In genomic region chrX:121479406-121479805, GRCh38 we compare ENCODE assay signal across 21 cellular contexts.
DNase-seq lines count a peak whose midpoint lies in the region; ATAC-seq, FAIRE-seq and TF ChIP-seq lines count a peak whose summit lies in the region.
"Had no signal": no experiment of that assay in that cellular context is flagged by ENCODE, and none has a peak within 500 bp of the region (broad histone marks: within the 10 kb centered on the region; RNA-seq: fewer than 3 reads in every experiment).

No MANE protein-coding gene starts in this region.

- TF ChIP-seq EP300 in K562 (IDR thresholded peaks at IDR 0.05; ENCODE audit: low read length), result no peak

- no peak for TF ChIP-seq POLR2A in K562 (conservative IDR thresholded peaks at IDR 0.05)

- no peaks in the 10 kb centered on the region for H3K9me3 ChIP-seq in K562 (replicated peaks; ENCODE audit: control insufficient read depth, insufficient read depth, low read depth, low read length)
- H3K9me3 ChIP-seq in right atrium auricular region, result no peaks in the 10 kb centered on the region
- no peaks in the 10 kb centered on the region for H3K9me3 ChIP-seq in naive thymus-derived CD4-positive, alpha-beta T cell (ENCODE audit: control insufficient read depth in 2 of 3, low read length in 3 of 3)
- H3K9me3 ChIP-seq: HAP-1, tibial artery had no signal

- H4K20me1 ChIP-seq in K562 (replicated peaks; ENCODE audit: control insufficient read depth, insufficient read depth, low read length), result no peaks in the 10 kb centered on the region

- H3K27me3 ChIP-seq in K562 (ENCODE audit: control insufficient read depth in 2 of 2, insufficient read depth in 2 of 2, low read length in 2 of 2) (no peaks in the 10 kb centered on the region), right atrium auricular region (no peaks in the 10 kb centered on the region)
- no peaks in the 10 kb centered on the region for H3K27me3 ChIP-seq in naive thymus-derived CD4-positive, alpha-beta T cell (ENCODE audit: control insufficient read depth in 2 of 2, insufficient read depth in 2 of 2, low read length in 2 of 2)
- H3K27me3 ChIP-seq: tibial artery had no signal

- no peak overlapping the region for H3K4me3 Mint-ChIP-seq in naive thymus-derived CD4-positive, alpha-beta T cell
- H3K4me3 Mint-ChIP-seq: activated CD8-positive, alpha-beta T cell treated with anti-CD3 and anti-CD28 coated beads, Interleukin-2, amount 10 ng/mL, durations not matched to agents 7 days and 5 days; activated T-helper 1 cell treated with anti-CD3 and anti-CD28 coated beads, Interleukin-12 subunit alpha, Interleukin-12 subunit beta, Interleukin-2, Interleukin-4 antibody, amounts not matched to agents 30 ng/mL and 10 ng/mL and 1 ng/mL, durations not matched to agents 14 hours and 24 hours and 36 hours; mesothelial cell of epicardium had no signal

- H3K27ac ChIP-seq in K562 (ENCODE audit: extremely low read depth, low read depth, low read length), result no peak overlapping the region
- no peak overlapping the region for H3K27ac ChIP-seq in right atrium auricular region
- no peak overlapping the region for H3K27ac ChIP-seq in naive thymus-derived CD4-positive, alpha-beta T cell (ENCODE audit: low read depth, low read length)
- H3K27ac ChIP-seq: coronary artery, tibial artery had no signal

- H3K4me2 ChIP-seq in K562 (ENCODE audit: insufficient read depth, low read length), result no peak overlapping the region

- no peaks in the 10 kb centered on the region for H3K27me3 Mint-ChIP-seq in naive thymus-derived CD4-positive, alpha-beta T cell

- peak; percentile 51; the same call in 2 of the 3 replicates for ATAC-seq in K562
- no peak for ATAC-seq in GM18517 (IDR thresholded peaks at IDR 0.05; ENCODE audit: unreplicated experiment)
- no peak for ATAC-seq in naive thymus-derived CD4-positive, alpha-beta T cell
- ATAC-seq: activated CD8-positive, alpha-beta T cell treated with anti-CD3 and anti-CD28 coated beads, Interleukin-2, amount 10 ng/mL, durations not matched to agents 7 days and 5 days had no signal

- H3K9ac ChIP-seq in K562 (ENCODE audit: insufficient read depth in 1 of 2, low read depth in 2 of 2, low read length in 2 of 2), result no peak overlapping the region

- no peak for FAIRE-seq in K562 (lab: Jason Lieb, UNC)
- FAIRE-seq: D721Med had no signal

- H3K4me1 ChIP-seq in K562 (replicated peaks in 1 of 2; ENCODE audit: control insufficient read depth in 2 of 2, insufficient read depth in 2 of 2, low read length in 2 of 2), result no peaks in the 10 kb centered on the region
- H3K4me1 ChIP-seq in right atrium auricular region, result no peaks in the 10 kb centered on the region
- H3K4me1 ChIP-seq in naive thymus-derived CD4-positive, alpha-beta T cell (ENCODE audit: control insufficient read depth in 2 of 2, insufficient read depth in 2 of 2, low read length in 2 of 2), result no peaks in the 10 kb centered on the region
- H3K4me1 ChIP-seq: HAP-1, tibial artery had no signal

- 26% methylated on average over 3 of the region's 4 CpGs for WGBS in K562 (ENCODE audit: insufficient coverage, low coverage, missing lambda C conversion rate)

- CTCF ChIA-PET in K562 (lab: Yijun Ruan, JAX; ENCODE audit: low intra/inter-chr PET ratio), result no interaction called here
- CTCF ChIA-PET in naive thymus-derived CD4-positive, alpha-beta T cell (lab: Charles Lee), result no interaction called here

- intact Hi-C loops in K562 (cut with micrococcal nuclease), result no loop called here
- intact Hi-C loops in naive thymus-derived CD4-positive, alpha-beta T cell (cut with micrococcal nuclease), result no loop called here

- no TSS peak for BruUV-seq in K562 (replicated peaks; lab: Mats Ljungman, UMichigan)

- no peak overlapping the region for H2AFZ ChIP-seq in K562 (ENCODE audit: low read depth, low read length)

- no peaks in the 10 kb centered on the region for H3K4me1 Mint-ChIP-seq in naive thymus-derived CD4-positive, alpha-beta T cell
- H3K4me1 Mint-ChIP-seq: mesothelial cell of epicardium had no signal

- H3K36me3 Mint-ChIP-seq in naive thymus-derived CD4-positive, alpha-beta T cell, result no peaks in the 10 kb centered on the region

- H3K4me3 ChIP-seq in LNCaP clone FGC (ENCODE audit: low read depth, low read length) (no peak overlapping the region), K562 (no peak overlapping the region), right atrium auricular region (no peak overlapping the region)
- no peak overlapping the region for H3K4me3 ChIP-seq in naive thymus-derived CD4-positive, alpha-beta T cell (ENCODE audit: low read length)
- H3K4me3 ChIP-seq: coronary artery, HAP-1, tibial artery had no signal

- in situ Hi-C loops in K562 (cut with MboI), result no loop called here

- H3K27ac Mint-ChIP-seq in naive thymus-derived CD4-positive, alpha-beta T cell, result no peak overlapping the region
- H3K27ac Mint-ChIP-seq: activated CD8-positive, alpha-beta T cell treated with anti-CD3 and anti-CD28 coated beads, Interleukin-2, amount 10 ng/mL, durations not matched to agents 7 days and 5 days; activated T-helper 1 cell treated with anti-CD3 and anti-CD28 coated beads, Interleukin-12 subunit alpha, Interleukin-12 subunit beta, Interleukin-2, Interleukin-4 antibody, amounts not matched to agents 30 ng/mL and 10 ng/mL and 1 ng/mL, durations not matched to agents 14 hours and 24 hours and 36 hours; mesothelial cell of epicardium had no signal

- peak in 1 of 2 experiments; percentile 41; a peak in 2 of 4 replicates for TF ChIP-seq RAD21 in K562 (CRISPR knock-in tag; conservative IDR thresholded peaks at IDR 0.05 in 1 of 2, IDR thresholded peaks at IDR 0.05 in 1 of 2)

- POLR2A ChIA-PET in K562 (lab: Yijun Ruan, JAX), result no interaction called here
- POLR2A ChIA-PET in naive thymus-derived CD4-positive, alpha-beta T cell (lab: Charles Lee), result no interaction called here

- no peaks in the 10 kb centered on the region for H3K79me2 ChIP-seq in K562 (ENCODE audit: control insufficient read depth, insufficient read depth, low read length)

- peak; percentile 1 for DNase-seq in SIG-M5 treated with dmso at 0.1 percent for 504 hours (lab: John Stamatoyannopoulos, UW; ENCODE audit: unreplicated experiment)
- DNase-seq in SIG-M5 (lab: John Stamatoyannopoulos, UW), result no peak
- no peak for DNase-seq in LNCaP clone FGC (ENCODE audit: low read depth)
- peak in 1 of 4 experiments; percentile 13 for DNase-seq in K562 (ENCODE audit: extremely low read depth in 1 of 4, low spot score in 3 of 4)
- no peak for DNase-seq in NCI-H446 treated with DMSO at 0.1 percent for 48 hours (lab: John Stamatoyannopoulos, UW)
- no peak for DNase-seq in right atrium auricular region (ENCODE audit: low spot score)
- no peak for DNase-seq in naive thymus-derived CD4-positive, alpha-beta T cell
- DNase-seq: activated CD8-positive, alpha-beta T cell treated with anti-CD3 and anti-CD28 coated beads, Interleukin-2, amount 10 ng/mL, durations not matched to agents 7 days and 5 days; amygdala; erythroblast; glutamatergic neuron; kidney; NCI-H1694; stimulated activated CD4-positive, alpha-beta T cell treated with anti-CD3 and anti-CD28 coated beads, Interleukin-4, amount 100 ng/mL, for 24 hours; tibial artery had no signal

- H3K9me3 Mint-ChIP-seq in naive thymus-derived CD4-positive, alpha-beta T cell, result peaks cover 0 to 7% (median 2%) of the 10 kb centered on the region in 11 donors
- H3K9me3 Mint-ChIP-seq: activated T-helper 1 cell treated with anti-CD3 and anti-CD28 coated beads, Interleukin-12 subunit alpha, Interleukin-12 subunit beta, Interleukin-2, Interleukin-4 antibody, amounts not matched to agents 30 ng/mL and 10 ng/mL and 1 ng/mL, durations not matched to agents 14 hours and 24 hours and 36 hours had no signal

- no peaks in the 10 kb centered on the region for H3K9me1 ChIP-seq in K562 (ENCODE audit: control insufficient read depth, insufficient read depth, low read length)

- H3K36me3 ChIP-seq in K562 (ENCODE audit: control insufficient read depth, insufficient read depth, low read length) (no peaks in the 10 kb centered on the region), right atrium auricular region (no peaks in the 10 kb centered on the region)
- H3K36me3 ChIP-seq in naive thymus-derived CD4-positive, alpha-beta T cell (ENCODE audit: control insufficient read depth in 2 of 3, insufficient read depth in 3 of 3, low read length in 3 of 3), result no peaks in the 10 kb centered on the region
- H3K36me3 ChIP-seq: HAP-1, tibial artery had no signal

- TF ChIP-seq CTCF in LNCaP clone FGC (IDR thresholded peaks at IDR 0.05; ENCODE audit: control insufficient read depth, extremely low read depth, insufficient read depth), result peak; percentile 10; the same call in 1 of the 2 replicates
- no peak; a peak in 1 of 6 replicates for TF ChIP-seq CTCF in K562 (IDR thresholded peaks at IDR 0.05 in 2 of 3, conservative IDR thresholded peaks at IDR 0.05 in 1 of 3; ENCODE audit: insufficient read depth in 2 of 3, low read depth in 1 of 3, low read length in 3 of 3)
- TF ChIP-seq CTCF in right atrium auricular region (IDR thresholded peaks at IDR 0.05), result no peak

TF ChIP-seq in K562, 482 proteins besides CTCF, POLR2A, EP300 and RAD21 (continues in another document):
- TF ChIP-seq, protein P1, sequence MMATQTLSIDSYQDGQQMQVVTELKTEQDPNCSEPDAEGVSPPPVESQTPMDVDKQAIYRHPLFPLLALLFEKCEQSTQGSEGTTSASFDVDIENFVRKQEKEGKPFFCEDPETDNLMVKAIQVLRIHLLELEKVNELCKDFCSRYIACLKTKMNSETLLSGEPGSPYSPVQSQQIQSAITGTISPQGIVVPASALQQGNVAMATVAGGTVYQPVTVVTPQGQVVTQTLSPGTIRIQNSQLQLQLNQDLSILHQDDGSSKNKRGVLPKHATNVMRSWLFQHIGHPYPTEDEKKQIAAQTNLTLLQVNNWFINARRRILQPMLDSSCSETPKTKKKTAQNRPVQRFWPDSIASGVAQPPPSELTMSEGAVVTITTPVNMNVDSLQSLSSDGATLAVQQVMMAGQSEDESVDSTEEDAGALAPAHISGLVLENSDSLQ (IDR thresholded peaks at IDR 0.05), result peak; percentile 39; the same call in 1 of the 2 replicates
- TF ChIP-seq, protein P2, sequence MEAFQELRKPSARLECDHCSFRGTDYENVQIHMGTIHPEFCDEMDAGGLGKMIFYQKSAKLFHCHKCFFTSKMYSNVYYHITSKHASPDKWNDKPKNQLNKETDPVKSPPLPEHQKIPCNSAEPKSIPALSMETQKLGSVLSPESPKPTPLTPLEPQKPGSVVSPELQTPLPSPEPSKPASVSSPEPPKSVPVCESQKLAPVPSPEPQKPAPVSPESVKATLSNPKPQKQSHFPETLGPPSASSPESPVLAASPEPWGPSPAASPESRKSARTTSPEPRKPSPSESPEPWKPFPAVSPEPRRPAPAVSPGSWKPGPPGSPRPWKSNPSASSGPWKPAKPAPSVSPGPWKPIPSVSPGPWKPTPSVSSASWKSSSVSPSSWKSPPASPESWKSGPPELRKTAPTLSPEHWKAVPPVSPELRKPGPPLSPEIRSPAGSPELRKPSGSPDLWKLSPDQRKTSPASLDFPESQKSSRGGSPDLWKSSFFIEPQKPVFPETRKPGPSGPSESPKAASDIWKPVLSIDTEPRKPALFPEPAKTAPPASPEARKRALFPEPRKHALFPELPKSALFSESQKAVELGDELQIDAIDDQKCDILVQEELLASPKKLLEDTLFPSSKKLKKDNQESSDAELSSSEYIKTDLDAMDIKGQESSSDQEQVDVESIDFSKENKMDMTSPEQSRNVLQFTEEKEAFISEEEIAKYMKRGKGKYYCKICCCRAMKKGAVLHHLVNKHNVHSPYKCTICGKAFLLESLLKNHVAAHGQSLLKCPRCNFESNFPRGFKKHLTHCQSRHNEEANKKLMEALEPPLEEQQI (IDR thresholded peaks at IDR 0.05), result no peak
- TF ChIP-seq TBP (optimal IDR thresholded peaks at IDR 0.05; ENCODE audit: low read depth, low read length), result no peak
